5 cellular contexts compared by ENCODE assay signal in the genomic region with DNA sequence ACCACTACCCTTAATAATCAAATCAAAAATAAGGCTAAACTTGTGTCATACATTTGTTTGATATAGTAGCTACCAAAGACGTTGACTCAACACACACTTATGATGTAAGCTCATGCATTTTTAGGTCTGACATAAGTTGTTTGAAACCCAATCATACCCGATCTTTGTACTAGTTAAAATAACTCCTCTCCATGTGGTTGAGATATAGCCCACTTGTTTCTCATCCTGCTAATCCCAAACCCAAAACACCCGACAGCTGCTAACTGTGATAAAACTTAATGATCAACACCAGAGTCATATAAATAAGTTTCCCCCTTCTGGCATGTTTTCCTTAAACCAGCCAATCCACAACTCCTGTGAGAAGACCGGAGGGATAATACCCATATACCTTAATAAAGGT. TPM values are rescaled to one million over a fixed set of nuclear protein-coding genes. Genes with fewer than 3 reads are reported as not detected.
"Had no signal": no experiment of that assay in that cellular context is flagged by ENCODE, and none has a peak within 500 bp of the region (broad histone marks: within the 10 kb centered on the region; RNA-seq: fewer than 3 reads in every experiment).

No MANE protein-coding gene starts in this region.

RNA-seq across cellular contexts. Expression of a gene that starts 28.5 kb away (rescaled TPM):
- total RNA-seq: GM23338, H1, H9, HFFc6, HT1080 had no signal
- polyA plus RNA-seq: GM23338, H1 had no signal
